Comparison of ENCODE assay signal across 8 cellular contexts in the genomic region with DNA sequence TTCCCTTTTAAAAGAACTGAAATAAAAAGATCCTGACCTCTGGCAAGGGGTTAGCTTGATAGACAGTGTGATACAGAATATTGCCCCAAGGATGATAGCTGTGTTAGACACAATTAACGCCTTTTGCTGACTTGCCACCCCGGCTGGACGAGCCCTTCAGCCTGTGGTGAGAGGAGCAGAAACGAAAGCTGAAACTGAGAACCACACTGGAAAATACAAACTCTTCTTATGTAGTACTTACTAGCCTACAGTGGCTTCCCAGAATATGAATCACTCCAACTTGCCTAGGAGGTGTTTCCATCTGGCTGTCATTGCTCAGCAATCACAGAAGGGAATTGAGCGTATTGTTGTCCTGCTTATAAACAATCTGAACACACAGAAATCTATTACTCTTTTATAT. TPM values are rescaled to one million over a fixed set of nuclear protein-coding genes. Genes with fewer than 3 reads are reported as not detected.
DNase-seq lines count a peak whose midpoint lies in the region; ATAC-seq and TF ChIP-seq lines count a peak whose summit lies in the region.

No MANE protein-coding gene starts in this region.

- no peaks in the 10 kb centered on the region for H3K27me3 ChIP-seq in MG63

- ATAC-seq in GM18867 (IDR thresholded peaks at IDR 0.05; ENCODE audit: unreplicated experiment) = peak; percentile 87
- peak; percentile 93 for ATAC-seq in HG02610 (IDR thresholded peaks at IDR 0.05; ENCODE audit: unreplicated experiment)
- ATAC-seq in SK-N-SH treated with all-trans-retinoic acid at 6 μM for 48 hours = no peak

- H3K27ac ChIP-seq in epithelial cell of prostate = no peak overlapping the region

- H3K9me3 ChIP-seq in MG63 = no peaks in the 10 kb centered on the region

- no peaks in the 10 kb centered on the region for H3K36me3 ChIP-seq in MG63

- in situ Hi-C loops in ACHN (cut with HindIII; ENCODE audit: low pct_ligation_motif_present, low pct_unique_long_range_greater_than_20kb, low sequenced_read_pairs) = no loop called here

- DNase-seq in NOMO-1 treated with DMSO at 0.1 percent for 48 hours (lab: John Stamatoyannopoulos, UW; ENCODE audit: unreplicated experiment) = peak; percentile 80
- peak; percentile 1 for DNase-seq in epithelial cell of prostate (ENCODE audit: low read depth, low spot score)
- DNase-seq in MG63 = no peak
- no peak for DNase-seq in NCI-H2171 treated with DMSO at 0.1 percent for 48 hours (lab: John Stamatoyannopoulos, UW)
- no peak for DNase-seq in ACHN

- H3K4me3 ChIP-seq in MG63 = no peak overlapping the region

TF ChIP-seq in SK-N-SH treated with all-trans-retinoic acid at 6 μM for 48 hours, 23 proteins besides CTCF, POLR2A, EP300 and RAD21:
- TF ChIP-seq ARNTL (CRISPR knock-in tag; IDR thresholded peaks at IDR 0.05; ENCODE audit: borderline replicate concordance, low read depth) (no peak), ZFP30 (CRISPR knock-in tag; IDR thresholded peaks at IDR 0.05) (no peak), ZFP3 (CRISPR knock-in tag; IDR thresholded peaks at IDR 0.05) (no peak), OSR1 (CRISPR knock-in tag; IDR thresholded peaks at IDR 0.05) (no peak), RARB (CRISPR knock-in tag; IDR thresholded peaks at IDR 0.05) (no peak), ZNF8 (CRISPR knock-in tag; IDR thresholded peaks at IDR 0.05) (no peak)
- TF ChIP-seq, protein P1, sequence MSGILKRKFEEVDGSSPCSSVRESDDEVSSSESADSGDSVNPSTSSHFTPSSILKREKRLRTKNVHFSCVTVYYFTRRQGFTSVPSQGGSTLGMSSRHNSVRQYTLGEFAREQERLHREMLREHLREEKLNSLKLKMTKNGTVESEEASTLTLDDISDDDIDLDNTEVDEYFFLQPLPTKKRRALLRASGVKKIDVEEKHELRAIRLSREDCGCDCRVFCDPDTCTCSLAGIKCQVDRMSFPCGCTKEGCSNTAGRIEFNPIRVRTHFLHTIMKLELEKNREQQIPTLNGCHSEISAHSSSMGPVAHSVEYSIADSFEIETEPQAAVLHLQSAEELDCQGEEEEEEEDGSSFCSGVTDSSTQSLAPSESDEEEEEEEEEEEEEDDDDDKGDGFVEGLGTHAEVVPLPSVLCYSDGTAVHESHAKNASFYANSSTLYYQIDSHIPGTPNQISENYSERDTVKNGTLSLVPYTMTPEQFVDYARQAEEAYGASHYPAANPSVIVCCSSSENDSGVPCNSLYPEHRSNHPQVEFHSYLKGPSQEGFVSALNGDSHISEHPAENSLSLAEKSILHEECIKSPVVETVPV (CRISPR knock-in tag; IDR thresholded peaks at IDR 0.05) = no peak
TF ChIP-seq in SK-N-SH treated with all-trans-retinoic acid at 6 μM for 48 hours: peak in this region for 0.

RNA-seq across cellular contexts. Expression of a gene that starts 22.9 kb away (rescaled TPM):
- total RNA-seq in MG63 (2014; rRNA removed; shearing (Covaris generic); ENCODE audit: low replicate concordance) = not detected in 2 replicates

Comparison
In these comparisons a context has a peak if more than half of its experiments do, and no peak if none do; other contexts are left out.
1. DNase-seq: peak in NOMO-1 treated with DMSO at 0.1 percent for 48 hours (single experiment) and epithelial cell of prostate (single experiment); none in MG63 (single experiment), NCI-H2171 treated with DMSO at 0.1 percent for 48 hours (single experiment) and ACHN (single experiment).